20 cellular contexts compared by ENCODE assay signal in genomic region chr22:27154717-27155116, GRCh38.
DNase-seq lines count a peak whose midpoint lies in the region; ATAC-seq, FAIRE-seq and TF ChIP-seq lines count a peak whose summit lies in the region.
"Had no signal": no experiment of that assay in that cellular context is flagged by ENCODE, and none has a peak within 500 bp of the region (broad histone marks: within the 10 kb centered on the region; RNA-seq: fewer than 3 reads in every experiment).

No MANE protein-coding gene starts in this region.

- peak overlapping the region; percentile 39 for H2AFZ ChIP-seq in keratinocyte (ENCODE audit: control insufficient read depth, low read length)

- peaks cover 4% of the 10 kb centered on the region for H3K27me3 Mint-ChIP-seq in activated T-helper 1 cell treated with anti-CD3 and anti-CD28 coated beads, Interleukin-12 subunit alpha, Interleukin-12 subunit beta, Interleukin-2, Interleukin-4 antibody, amounts not matched to agents 30 ng/mL and 10 ng/mL and 1 ng/mL, durations not matched to agents 14 hours and 24 hours and 36 hours (ENCODE audit: insufficient read depth)

- no peaks in the 10 kb centered on the region for H3K9me1 ChIP-seq in keratinocyte (ENCODE audit: control insufficient read depth, extremely low read depth, insufficient read depth, low read length)

- H3K4me3 ChIP-seq in adrenal gland (no peak overlapping the region), keratinocyte (ENCODE audit: control insufficient read depth in 2 of 3, extremely low read depth in 1 of 3, insufficient read depth in 2 of 3, low read depth in 1 of 3, low read length in 3 of 3) (no peak overlapping the region)
- H3K4me3 ChIP-seq: MG63, SK-N-MC had no signal

- no peak for TF ChIP-seq CTCF in adrenal gland (IDR thresholded peaks at IDR 0.05)
- no peak for TF ChIP-seq CTCF in keratinocyte (optimal IDR thresholded peaks at IDR 0.05 in 1 of 3, IDR thresholded peaks at IDR 0.05 in 1 of 3, conservative IDR thresholded peaks at IDR 0.05 in 1 of 3; ENCODE audit: extremely low read depth in 1 of 3, insufficient read depth in 2 of 3, low read length in 3 of 3)

- dilution Hi-C loops in keratinocyte (cut with MboI; ENCODE audit: extremely low pct_ligation_motif_present, low sequenced_read_pairs): no loop called here

- no peaks in the 10 kb centered on the region for H4K20me1 ChIP-seq in keratinocyte (ENCODE audit: control insufficient read depth, extremely low read depth, insufficient read depth, low read length)

- H3K27ac ChIP-seq in adrenal gland: no peak overlapping the region
- no peak overlapping the region for H3K27ac ChIP-seq in keratinocyte (ENCODE audit: control insufficient read depth, insufficient read depth, low read length)
- H3K27ac ChIP-seq: SK-N-MC had no signal

- 23 to 35% (median 31%) methylated on average over 12 of the region's 12 CpGs for WGBS in adrenal gland, 4 donors

- no peak for TF ChIP-seq POLR2A in adrenal gland (IDR thresholded peaks at IDR 0.05)

- no peak overlapping the region for H3K4me2 ChIP-seq in keratinocyte (ENCODE audit: control insufficient read depth, extremely low read depth, insufficient read depth, low read depth, low read length)

- H3K9me3 ChIP-seq in adrenal gland (replicated peaks in 1 of 3): no peaks in the 10 kb centered on the region
- no peaks in the 10 kb centered on the region for H3K9me3 ChIP-seq in keratinocyte (ENCODE audit: control insufficient read depth, low read depth, low read length)
- H3K9me3 ChIP-seq: BE2C had no signal

- H3K4me1 Mint-ChIP-seq in activated T-helper 1 cell treated with anti-CD3 and anti-CD28 coated beads, Interleukin-12 subunit alpha, Interleukin-12 subunit beta, Interleukin-2, Interleukin-4 antibody, amounts not matched to agents 30 ng/mL and 10 ng/mL and 1 ng/mL, durations not matched to agents 14 hours and 24 hours and 36 hours (ENCODE audit: low read depth): no peaks in the 10 kb centered on the region

- H3K27ac Mint-ChIP-seq in activated T-helper 1 cell treated with anti-CD3 and anti-CD28 coated beads, Interleukin-12 subunit alpha, Interleukin-12 subunit beta, Interleukin-2, Interleukin-4 antibody, amounts not matched to agents 30 ng/mL and 10 ng/mL and 1 ng/mL, durations not matched to agents 14 hours and 24 hours and 36 hours: no peak overlapping the region
- H3K27ac Mint-ChIP-seq: CD4-positive, alpha-beta memory T cell had no signal

- no peak overlapping the region for H3K9ac ChIP-seq in keratinocyte (ENCODE audit: control insufficient read depth, extremely low read depth, insufficient read depth, low read length)

- intact Hi-C loops in adrenal gland (cut with DNase I): no loop called here
- intact Hi-C loops in activated T-helper 1 cell treated with anti-CD3 and anti-CD28 coated beads, Interleukin-12 subunit alpha, Interleukin-12 subunit beta, Interleukin-2, Interleukin-4 antibody, amounts not matched to agents 30 ng/mL and 10 ng/mL and 1 ng/mL, durations not matched to agents 14 hours and 24 hours and 36 hours (cut with micrococcal nuclease): no loop called here

- no peak for FAIRE-seq in keratinocyte (lab: Jason Lieb, UNC)
- FAIRE-seq: D721Med had no signal

- H3K27me3 ChIP-seq in adrenal gland (no peaks in the 10 kb centered on the region), keratinocyte (ENCODE audit: control insufficient read depth, extremely low read depth, insufficient read depth, low read length) (peaks cover 2% of the 10 kb centered on the region)
- H3K27me3 ChIP-seq: BE2C, MG63 had no signal

- no peak for ATAC-seq in HG03108 (IDR thresholded peaks at IDR 0.05; ENCODE audit: unreplicated experiment)
- ATAC-seq: Panc1 had no signal

- no peaks in the 10 kb centered on the region for H3K79me2 ChIP-seq in keratinocyte (ENCODE audit: control insufficient read depth, insufficient read depth, low read length)

- H3K36me3 ChIP-seq in adrenal gland (replicated peaks in 1 of 2) (no peaks in the 10 kb centered on the region), keratinocyte (ENCODE audit: control insufficient read depth in 2 of 2, extremely low read depth in 1 of 2, insufficient read depth in 2 of 2, low read length in 2 of 2) (no peaks in the 10 kb centered on the region)
- H3K36me3 ChIP-seq: BE2C, MG63 had no signal

- DNase-seq in OCI-M1 (lab: John Stamatoyannopoulos, UW) (peak; percentile 94), adrenal gland (peak in 6 of 7 donors; percentile 26 to 50 (median 34)), keratinocyte (ENCODE audit: low read depth, low spot score) (no peak), pulmonary artery endothelial cell (ENCODE audit: low read depth, low spot score) (peak; percentile 65), NCI-H345 (lab: John Stamatoyannopoulos, UW) (no peak)
- DNase-seq in effector CD8-positive, alpha-beta T cell (lab: John Stamatoyannopoulos, UW): no peak
- DNase-seq in activated T-helper 1 cell treated with anti-CD3 and anti-CD28 coated beads, Interleukin-12 subunit alpha, Interleukin-12 subunit beta, Interleukin-2, Interleukin-4 antibody, amounts not matched to agents 30 ng/mL and 10 ng/mL and 1 ng/mL, durations not matched to agents 14 hours and 24 hours and 36 hours (ENCODE audit: low spot score): no peak
- DNase-seq: BE2C; CD4-positive, alpha-beta memory T cell; DMS79; HCEC 1CT; Karpas-422; MG63; NCI-H1092 treated with DMSO at 0.1 percent for 48 hours; NCI-H2081 treated with DMSO at 0.1 percent for 48 hours; NCI-H524 had no signal

- H3K36me3 Mint-ChIP-seq in activated T-helper 1 cell treated with anti-CD3 and anti-CD28 coated beads, Interleukin-12 subunit alpha, Interleukin-12 subunit beta, Interleukin-2, Interleukin-4 antibody, amounts not matched to agents 30 ng/mL and 10 ng/mL and 1 ng/mL, durations not matched to agents 14 hours and 24 hours and 36 hours (ENCODE audit: low read depth): no peaks in the 10 kb centered on the region
- H3K36me3 Mint-ChIP-seq: CD4-positive, alpha-beta memory T cell had no signal

- H3K4me3 Mint-ChIP-seq in activated T-helper 1 cell treated with anti-CD3 and anti-CD28 coated beads, Interleukin-12 subunit alpha, Interleukin-12 subunit beta, Interleukin-2, Interleukin-4 antibody, amounts not matched to agents 30 ng/mL and 10 ng/mL and 1 ng/mL, durations not matched to agents 14 hours and 24 hours and 36 hours: no peak overlapping the region
- H3K4me3 Mint-ChIP-seq: CD4-positive, alpha-beta memory T cell had no signal

- no peaks in the 10 kb centered on the region for H3K4me1 ChIP-seq in adrenal gland (replicated peaks in 1 of 2)
- H3K4me1 ChIP-seq in keratinocyte (ENCODE audit: control insufficient read depth, extremely low read depth, insufficient read depth, low read length): peaks cover 11% of the 10 kb centered on the region

- peaks cover 4% of the 10 kb centered on the region for H3K9me3 Mint-ChIP-seq in activated T-helper 1 cell treated with anti-CD3 and anti-CD28 coated beads, Interleukin-12 subunit alpha, Interleukin-12 subunit beta, Interleukin-2, Interleukin-4 antibody, amounts not matched to agents 30 ng/mL and 10 ng/mL and 1 ng/mL, durations not matched to agents 14 hours and 24 hours and 36 hours

Comparison
In these comparisons a context has a peak if more than half of its experiments do, and no peak if none do; other contexts are left out.
1. DNase-seq: peak in OCI-M1 (single experiment), adrenal gland (6 of 7) and pulmonary artery endothelial cell (single experiment); none in keratinocyte (single experiment), effector CD8-positive, alpha-beta T cell (single experiment), activated T-helper 1 cell treated with anti-CD3 and anti-CD28 coated beads, Interleukin-12 subunit alpha, Interleukin-12 subunit beta, Interleukin-2, Interleukin-4 antibody, amounts not matched to agents 30 ng/mL and 10 ng/mL and 1 ng/mL, durations not matched to agents 14 hours and 24 hours and 36 hours (single experiment) and NCI-H345 (single experiment).